Comparison of ENCODE assay signal across 8 cellular contexts in the genomic region with DNA sequence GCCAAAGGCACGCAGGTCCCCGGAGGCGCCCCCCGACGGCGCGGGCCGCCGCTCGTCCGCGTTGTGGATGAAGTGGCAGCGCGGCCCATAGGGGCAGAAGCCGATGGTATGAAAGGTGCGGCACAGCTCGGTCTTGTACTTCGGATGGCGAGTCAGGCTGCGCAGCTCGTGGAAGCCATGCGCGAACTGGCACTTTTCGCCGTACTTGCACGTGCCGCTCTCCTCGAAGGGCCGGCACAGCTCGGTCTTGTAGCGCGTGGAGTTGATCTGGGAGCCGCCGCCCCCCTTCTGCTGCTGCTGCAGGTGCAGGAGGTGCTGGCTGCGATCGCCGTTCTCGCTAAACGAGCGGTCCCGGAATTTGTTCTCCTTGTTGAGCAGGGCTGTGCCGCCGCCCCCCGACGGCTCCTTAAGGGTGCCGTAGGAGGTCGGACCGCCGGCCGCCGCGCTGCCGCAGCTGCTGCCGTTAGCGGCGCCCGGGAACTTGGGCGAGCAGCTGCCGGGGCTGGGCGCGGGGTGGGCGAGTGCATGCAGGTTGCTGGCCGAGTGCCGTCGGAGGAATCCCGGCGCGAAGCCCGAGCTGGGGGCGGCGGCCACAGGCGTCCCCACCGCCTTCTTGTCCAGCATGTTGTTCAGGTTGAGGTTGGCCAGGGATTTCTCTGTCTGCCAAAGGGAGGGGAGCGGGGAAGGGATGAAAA. TPM values are rescaled to one million over a fixed set of nuclear protein-coding genes. Genes with fewer than 3 reads are reported as not detected.
DNase-seq lines count a peak whose midpoint lies in the region; ATAC-seq and TF ChIP-seq lines count a peak whose summit lies in the region.

No MANE protein-coding gene starts in this region.

- CTCF ChIA-PET in Panc1 (lab: Charles Lee) = no interaction called here

- WGBS in psoas muscle, 3 donors = 1 to 7% (median 3%) methylated on average over 61 to 73 of the region's 74 CpGs
- 1% methylated on average over 74 of the region's 74 CpGs for WGBS in urinary bladder

- H3K4me1 ChIP-seq in Panc1 (ENCODE audit: control insufficient read depth, insufficient read depth, low read length) = peaks cover 41% of the 10 kb centered on the region
- peaks cover 49% of the 10 kb centered on the region for H3K4me1 ChIP-seq in psoas muscle
- no peaks in the 10 kb centered on the region for H3K4me1 ChIP-seq in urinary bladder (ENCODE audit: insufficient read depth)

- peak; percentile 43 for DNase-seq in DMS79 treated with DMSO at 0.1 percent for 48 hours (lab: John Stamatoyannopoulos, UW)
- DNase-seq in DMS79 (lab: John Stamatoyannopoulos, UW) = no peak
- DNase-seq in Panc1 (ENCODE audit: low read depth, low spot score) = no peak
- DNase-seq in activated naive CD4-positive, alpha-beta T cell (lab: John Stamatoyannopoulos, UW) = peak; percentile 31 to 70 (median 55)
- peak in 27 of 42 donors; percentile 25 to 69 (median 46) for DNase-seq in head of caudate nucleus
- DNase-seq in psoas muscle = peak; percentile 67 to 78
- DNase-seq in NCI-H2029 (lab: John Stamatoyannopoulos, UW) = no peak

- H3K36me3 ChIP-seq in Panc1 (ENCODE audit: control insufficient read depth, insufficient read depth, low read length) = peaks cover 12% of the 10 kb centered on the region
- H3K36me3 ChIP-seq in psoas muscle (ENCODE audit: insufficient read depth in 1 of 2, low read depth in 1 of 2) = peaks cover 7 to 38% of the 10 kb centered on the region in 2 donors
- peaks cover 3% of the 10 kb centered on the region for H3K36me3 ChIP-seq in urinary bladder (ENCODE audit: insufficient read depth)

- H3K9me3 ChIP-seq in Panc1 (ENCODE audit: control insufficient read depth, insufficient read depth, low read depth, low read length) (no peaks in the 10 kb centered on the region), psoas muscle (no peaks in the 10 kb centered on the region)

- H3K4me3 ChIP-seq in Panc1 (ENCODE audit: low read depth in 2 of 2, low read length in 2 of 2) (peak overlapping the region; percentile 80 to 90), psoas muscle (peak overlapping the region; percentile 75), urinary bladder (ENCODE audit: low read depth, low read length) (peak overlapping the region; percentile 97)

- intact Hi-C loops in Panc1 (cut with micrococcal nuclease; ENCODE audit: unreplicated experiment) = loop anchor here (5.0 to 10.0 kb wide), 3 partner anchors 200 to 398 kb away; no protein-coding TSS in a partner anchor
- intact Hi-C loops in head of caudate nucleus (cut with DNase I) = loop anchor here (5.0 kb wide), 2 partner anchors 253 to 413 kb away; no protein-coding TSS in a partner anchor
- intact Hi-C loops in psoas muscle (cut with DNase I) = loop anchor here (5.0 kb wide), 4 partner anchors 93 to 263 kb away; no protein-coding TSS in a partner anchor

- H3K27me3 ChIP-seq in Panc1 (ENCODE audit: control insufficient read depth, insufficient read depth, low read length) (no peaks in the 10 kb centered on the region), psoas muscle (ENCODE audit: insufficient read depth in 3 of 3, low read length in 2 of 3) (no peaks in the 10 kb centered on the region)

- TSS peak; percentile 69 for BruUV-seq in Panc1 (replicated peaks; lab: Mats Ljungman, UMichigan)

- ATAC-seq in Panc1 (no peak), psoas muscle (peak in 2 of 4 donors; percentile 0 to 6)

- in situ Hi-C loops in Panc1 (cut with HindIII; ENCODE audit: low pct_unique_long_range_greater_than_20kb, low sequenced_read_pairs) = no loop called here

- POLR2A ChIA-PET in Panc1 (lab: Charles Lee) = no interaction called here

- peak overlapping the region; percentile 93 for H3K27ac ChIP-seq in Panc1 (ENCODE audit: low read length)
- H3K27ac ChIP-seq in psoas muscle = peak overlapping the region; percentile 91
- H3K27ac ChIP-seq in urinary bladder (ENCODE audit: low read depth) = peak overlapping the region; percentile 96

- no peak for TF ChIP-seq CTCF in Panc1 (IDR thresholded peaks at IDR 0.05)
- no peak for TF ChIP-seq CTCF in psoas muscle (IDR thresholded peaks at IDR 0.05)

RNA-seq across cellular contexts. Expression of a gene that starts 1.2 kb away (rescaled TPM):
- total RNA-seq in Panc1 (2021; ENCODE audit: unreplicated experiment) (46.3 TPM), psoas muscle (100 to 1,000 TPM in 1 of 4 donors, 10 to 100 TPM in 3; 48.9 to 103 (median 71.4) TPM), urinary bladder (54.8 TPM)
- 29.3 TPM for polyA plus RNA-seq in Panc1 (2012; ENCODE audit: insufficient read length)
- polyA plus RNA-seq in psoas muscle (10 to 100 TPM; 26.3 to 36.7 (median 34.5) TPM), urinary bladder (145 TPM)

Comparison
In these comparisons a context has a peak if more than half of its experiments do, and no peak if none do; other contexts are left out.
1. DNase-seq: peak in DMS79 treated with DMSO at 0.1 percent for 48 hours (single experiment), activated naive CD4-positive, alpha-beta T cell (4 of 4), head of caudate nucleus (27 of 42) and psoas muscle (2 of 2); none in DMS79 (single experiment), Panc1 (single experiment) and NCI-H2029 (single experiment).
2. Peak in every context shown above with its lines, with median percentiles within 50 percentile points of each other: H3K27ac ChIP-seq and H3K4me3 ChIP-seq.